8 cellular contexts compared by ENCODE assay signal in genomic region chr3:15858547-15859506, GRCh38.
DNase-seq lines count a peak whose midpoint lies in the region; ATAC-seq and TF ChIP-seq lines count a peak whose summit lies in the region.

No MANE protein-coding gene starts in this region.

- H3K79me2 ChIP-seq in OCI-LY7 (ENCODE audit: insufficient read depth, low read depth, low read length) (peaks cover 67% of the 10 kb centered on the region), trophoblast cell (ENCODE audit: control insufficient read depth, insufficient read depth, low read length, poor library complexity) (no peaks in the 10 kb centered on the region)

- H2BK120ac ChIP-seq in trophoblast cell (ENCODE audit: insufficient read depth, low read length, poor library complexity) = peak overlapping the region; percentile 55

- H3K27ac ChIP-seq in OCI-LY7 (ENCODE audit: low read depth, low read length, poor library complexity, severe bottlenecking) (peak overlapping the region; percentile 80), trophoblast cell (ENCODE audit: low read depth, low read length) (peak overlapping the region; percentile 35), urinary bladder (ENCODE audit: low read depth) (peak overlapping the region; percentile 44)

- no peaks in the 10 kb centered on the region for H3K9me2 ChIP-seq in OCI-LY7 (ENCODE audit: insufficient read depth, low read length)

- peak overlapping the region; percentile 70 for H4K8ac ChIP-seq in trophoblast cell (ENCODE audit: low read depth, low read length)

- POLR2A ChIA-PET in OCI-LY7 (lab: Charles Lee) = interaction anchor here (2.1 kb wide), 1 partner anchor 11 kb away, joined by 5 read pairs; no protein-coding TSS in a partner anchor

- WGBS in trophoblast cell (ENCODE audit: extremely low coverage, insufficient coverage, insufficient read length) = no CpG with 5 or more reads among the region's 70 CpGs
- 4% methylated on average over 70 of the region's 70 CpGs for WGBS in urinary bladder

- H3K4me2 ChIP-seq in OCI-LY7 (ENCODE audit: low read length) = peak overlapping the region; percentile 82
- peak overlapping the region; percentile 87 for H3K4me2 ChIP-seq in trophoblast cell (ENCODE audit: low read length)

- H3K9ac ChIP-seq in trophoblast cell (ENCODE audit: low read length) = peak overlapping the region; percentile 75

- H3K14ac ChIP-seq in trophoblast cell (ENCODE audit: low read length) = peak overlapping the region; percentile 19

- H3K27ac Mint-ChIP-seq in activated T-helper 2 cell treated with anti-CD3 and anti-CD28 coated beads, Interferon-gamma antibody, Interleukin-2, Interleukin-4, amounts not matched to agents 10 μg/mL and 5 μg/mL and 100 μg/mL, durations not matched to agents 14 hours and 24 hours and 36 hours = peak overlapping the region; percentile 91
- H3K27ac Mint-ChIP-seq in glutamatergic neuron (ENCODE audit: unreplicated experiment) = peak overlapping the region; percentile 95

- no peaks in the 10 kb centered on the region for H3K27me3 Mint-ChIP-seq in activated T-helper 2 cell treated with anti-CD3 and anti-CD28 coated beads, Interferon-gamma antibody, Interleukin-2, Interleukin-4, amounts not matched to agents 10 μg/mL and 5 μg/mL and 100 μg/mL, durations not matched to agents 14 hours and 24 hours and 36 hours (ENCODE audit: low read depth)
- peaks cover 14% of the 10 kb centered on the region for H3K27me3 Mint-ChIP-seq in glutamatergic neuron (ENCODE audit: unreplicated experiment)

- peak overlapping the region; percentile 94 for H3K4me3 Mint-ChIP-seq in activated T-helper 2 cell treated with anti-CD3 and anti-CD28 coated beads, Interferon-gamma antibody, Interleukin-2, Interleukin-4, amounts not matched to agents 10 μg/mL and 5 μg/mL and 100 μg/mL, durations not matched to agents 14 hours and 24 hours and 36 hours (ENCODE audit: low read depth)
- H3K4me3 Mint-ChIP-seq in glutamatergic neuron (ENCODE audit: unreplicated experiment) = peak overlapping the region; percentile 98

- H3K4me3 ChIP-seq in BE2C (ENCODE audit: low read depth, low read length) = peak overlapping the region; percentile 67
- peak overlapping the region; percentile 96 for H3K4me3 ChIP-seq in OCI-LY7 (ENCODE audit: low read depth, low read length, poor library complexity, severe bottlenecking)
- H3K4me3 ChIP-seq in trophoblast cell (ENCODE audit: low read depth, low read length) = peak overlapping the region; percentile 95
- H3K4me3 ChIP-seq in urinary bladder (ENCODE audit: low read depth, low read length) = peak overlapping the region; percentile 97

- no peaks in the 10 kb centered on the region for H3K36me3 ChIP-seq in BE2C
- H3K36me3 ChIP-seq in OCI-LY7 (ENCODE audit: insufficient read depth, low read length) = peaks cover 43% of the 10 kb centered on the region
- no peaks in the 10 kb centered on the region for H3K36me3 ChIP-seq in trophoblast cell (ENCODE audit: control insufficient read depth in 1 of 2, insufficient read depth in 2 of 2, low read length in 2 of 2)
- no peaks in the 10 kb centered on the region for H3K36me3 ChIP-seq in urinary bladder (ENCODE audit: insufficient read depth)

- TF ChIP-seq CTCF in BE2C (IDR thresholded peaks at IDR 0.05; ENCODE audit: low read depth, low read length) (no peak), OCI-LY7 (conservative IDR thresholded peaks at IDR 0.05; ENCODE audit: low read length) (no peak), glutamatergic neuron (IDR thresholded peaks at IDR 0.05; ENCODE audit: partially characterized antibody, unreplicated experiment) (no peak)

- CTCF ChIA-PET in OCI-LY7 (lab: Charles Lee; ENCODE audit: unreplicated experiment) = interaction anchor here (0.6 kb wide), 1 partner anchor 8 kb away, joined by 4 read pairs; no protein-coding TSS in a partner anchor

- peaks cover 7% of the 10 kb centered on the region for H3K9me3 Mint-ChIP-seq in activated T-helper 2 cell treated with anti-CD3 and anti-CD28 coated beads, Interferon-gamma antibody, Interleukin-2, Interleukin-4, amounts not matched to agents 10 μg/mL and 5 μg/mL and 100 μg/mL, durations not matched to agents 14 hours and 24 hours and 36 hours
- H3K9me3 Mint-ChIP-seq in glutamatergic neuron (ENCODE audit: unreplicated experiment) = peaks cover 15% of the 10 kb centered on the region

- no peak overlapping the region for H2BK12ac ChIP-seq in trophoblast cell (ENCODE audit: low read length)

- peak; percentile 75 for ATAC-seq in GM18907 (IDR thresholded peaks at IDR 0.05; ENCODE audit: unreplicated experiment)
- ATAC-seq in HG03108 (IDR thresholded peaks at IDR 0.05; ENCODE audit: unreplicated experiment) = peak; percentile 66

- no peak overlapping the region for H2AK5ac ChIP-seq in trophoblast cell (ENCODE audit: low read length)

- DNase-seq in BE2C (peak; percentile 12), OCI-LY7 (ENCODE audit: low spot score) (peak; percentile 91), glutamatergic neuron (peak; percentile 55), trophoblast cell (peak; percentile 59 to 75)
- peak; percentile 54 for DNase-seq in activated T-helper 2 cell treated with anti-CD3 and anti-CD28 coated beads, Interferon-gamma antibody, Interleukin-2, Interleukin-4, amounts not matched to agents 10 μg/mL and 5 μg/mL and 100 μg/mL, durations not matched to agents 14 hours and 24 hours and 36 hours (ENCODE audit: low spot score)

- peaks cover 23% of the 10 kb centered on the region; the same call in 1 of the 2 replicates for H4K20me1 ChIP-seq in OCI-LY7 (ENCODE audit: insufficient read depth, low read length)

- intact Hi-C loops in OCI-LY7 (cut with micrococcal nuclease; ENCODE audit: unreplicated experiment) = loop anchor here (2.0 to 5.0 kb wide), 2 partner anchors 42 to 652 kb away; partner anchors contain the start of gene CAPN7
- intact Hi-C loops in activated T-helper 2 cell treated with anti-CD3 and anti-CD28 coated beads, Interferon-gamma antibody, Interleukin-2, Interleukin-4, amounts not matched to agents 10 μg/mL and 5 μg/mL and 100 μg/mL, durations not matched to agents 14 hours and 24 hours and 36 hours (cut with micrococcal nuclease) = loop anchor here (1.0 to 5.0 kb wide), 2 partner anchors 42 to 229 kb away; no protein-coding TSS in a partner anchor

- H3K4me1 Mint-ChIP-seq in activated T-helper 2 cell treated with anti-CD3 and anti-CD28 coated beads, Interferon-gamma antibody, Interleukin-2, Interleukin-4, amounts not matched to agents 10 μg/mL and 5 μg/mL and 100 μg/mL, durations not matched to agents 14 hours and 24 hours and 36 hours (ENCODE audit: low read depth) = peaks cover 36% of the 10 kb centered on the region
- peaks cover 23% of the 10 kb centered on the region for H3K4me1 Mint-ChIP-seq in glutamatergic neuron (ENCODE audit: low read depth, unreplicated experiment)

- no peaks in the 10 kb centered on the region for H3K4me1 ChIP-seq in BE2C
- H3K4me1 ChIP-seq in OCI-LY7 (ENCODE audit: insufficient read depth, low read length, poor library complexity, severe bottlenecking) = peaks cover 44% of the 10 kb centered on the region
- no peaks in the 10 kb centered on the region for H3K4me1 ChIP-seq in trophoblast cell (ENCODE audit: control insufficient read depth in 1 of 2, insufficient read depth in 2 of 2, low read length in 2 of 2)
- no peaks in the 10 kb centered on the region for H3K4me1 ChIP-seq in urinary bladder (ENCODE audit: insufficient read depth)

- H2AFZ ChIP-seq in OCI-LY7 (ENCODE audit: low read length) (peak overlapping the region; percentile 58; the same call in 1 of the 2 replicates), trophoblast cell (ENCODE audit: insufficient read depth, low read length, poor library complexity) (peak overlapping the region; percentile 34)

- H3K18ac ChIP-seq in trophoblast cell (ENCODE audit: low read length) = peak overlapping the region; percentile 48

- H4K12ac ChIP-seq in trophoblast cell (ENCODE audit: low read depth, low read length) = peak overlapping the region; percentile 33

- no TSS peak for BruUV-seq in OCI-LY7 (replicated peaks; lab: Mats Ljungman, UMichigan)

- H3K9me3 ChIP-seq in BE2C = no peaks in the 10 kb centered on the region
- 0 out of 2 replicates have a peak, but pooled peaks cover 12% of the 10 kb centered on the region for H3K9me3 ChIP-seq in OCI-LY7 (ENCODE audit: low read length)
- no peaks in the 10 kb centered on the region for H3K9me3 ChIP-seq in trophoblast cell (ENCODE audit: insufficient read depth, low read depth, low read length)

- no peak overlapping the region for H3K23ac ChIP-seq in trophoblast cell (ENCODE audit: low read length)

- H2BK5ac ChIP-seq in trophoblast cell (ENCODE audit: low read depth, low read length, poor library complexity) = peak overlapping the region; percentile 8

- peak overlapping the region; percentile 13 for H3K4ac ChIP-seq in trophoblast cell (ENCODE audit: low read depth, low read length)

- peaks cover 29% of the 10 kb centered on the region for H3K36me3 Mint-ChIP-seq in activated T-helper 2 cell treated with anti-CD3 and anti-CD28 coated beads, Interferon-gamma antibody, Interleukin-2, Interleukin-4, amounts not matched to agents 10 μg/mL and 5 μg/mL and 100 μg/mL, durations not matched to agents 14 hours and 24 hours and 36 hours (ENCODE audit: low read depth)
- peaks cover 10% of the 10 kb centered on the region for H3K36me3 Mint-ChIP-seq in glutamatergic neuron (ENCODE audit: unreplicated experiment)

- peaks cover 4% of the 10 kb centered on the region for H3K79me1 ChIP-seq in trophoblast cell (ENCODE audit: low read length)

- H3K27me3 ChIP-seq in BE2C (no peaks in the 10 kb centered on the region), trophoblast cell (ENCODE audit: insufficient read depth, low read length) (no peaks in the 10 kb centered on the region)

- H4K91ac ChIP-seq in trophoblast cell (ENCODE audit: low read depth, low read length) = peak overlapping the region; percentile 49

Comparison
In these comparisons a context has a peak if more than half of its experiments do, and no peak if none do; other contexts are left out.
1. Peak in every context shown above with its lines: DNase-seq, ATAC-seq, H3K4me3 ChIP-seq and H3K27ac ChIP-seq.
2. DNase-seq: peak in every context shown above with its lines; median percentile 91 in OCI-LY7; 67 in trophoblast cell; 55 in glutamatergic neuron; 54 in activated T-helper 2 cell treated with anti-CD3 and anti-CD28 coated beads, Interferon-gamma antibody, Interleukin-2, Interleukin-4, amounts not matched to agents 10 μg/mL and 5 μg/mL and 100 μg/mL, durations not matched to agents 14 hours and 24 hours and 36 hours; 12 in BE2C.